ENCODE assay signal across 20 cellular contexts in the genomic region with DNA sequence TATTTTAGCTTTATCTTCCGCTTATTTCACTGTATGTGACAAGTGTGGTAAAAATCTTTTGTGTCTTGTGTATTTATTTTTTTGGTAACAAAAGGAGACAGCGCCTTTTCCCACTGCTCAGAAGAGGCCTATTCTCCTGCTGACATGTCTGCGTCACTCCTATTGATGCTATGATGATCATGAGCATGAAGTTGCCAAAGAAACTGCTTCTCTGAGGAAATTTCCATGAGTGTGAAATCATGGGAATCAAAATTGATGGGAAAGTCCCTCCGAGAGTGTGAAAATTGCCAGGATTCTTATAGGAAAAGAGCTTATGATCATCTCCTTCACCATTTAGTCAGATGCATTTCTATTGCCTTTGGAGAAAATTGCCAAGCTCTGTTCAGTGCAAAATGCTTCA. TPM values are rescaled to one million over a fixed set of nuclear protein-coding genes. Genes with fewer than 3 reads are reported as not detected.
DNase-seq lines count a peak whose midpoint lies in the region; ATAC-seq and TF ChIP-seq lines count a peak whose summit lies in the region.
"Had no signal": no experiment of that assay in that cellular context is flagged by ENCODE, and none has a peak within 500 bp of the region (broad histone marks: within the 10 kb centered on the region; RNA-seq: fewer than 3 reads in every experiment).

No MANE protein-coding gene starts in this region.

- peaks cover 61% of the 10 kb centered on the region for H3K4me1 Mint-ChIP-seq in endothelial cell (ENCODE audit: unreplicated experiment)
- H3K4me1 Mint-ChIP-seq in neural progenitor cell = peaks cover 73% of the 10 kb centered on the region

- DNase-seq in endothelial cell (ENCODE audit: low spot score) = no peak
- no peak for DNase-seq in neural progenitor cell (ENCODE audit: low spot score)
- DNase-seq in SKM-1 treated with dmso at 0.1 percent for 144 hours (lab: John Stamatoyannopoulos, UW; ENCODE audit: unreplicated experiment) = no peak
- DNase-seq in H4 (ENCODE audit: low spot score) = no peak
- DNase-seq: CD4-positive, CD25-positive, alpha-beta regulatory T cell; COR-L47; DMS79; H7; IMR-90; NCI-H1105 treated with DMSO at 0.1 percent for 48 hours; NCI-H2081; NCI-H2171; NCI-H524 treated with DMSO at 0.1 percent for 48 hours had no signal

- TF ChIP-seq CTCF in Loucy (conservative IDR thresholded peaks at IDR 0.05; ENCODE audit: low read length) (no peak), endothelial cell (IDR thresholded peaks at IDR 0.05; ENCODE audit: unreplicated experiment) (no peak), neural progenitor cell (IDR thresholded peaks at IDR 0.05) (no peak)

- H3K27me3 ChIP-seq in Loucy (ENCODE audit: insufficient read depth, low read length, poor library complexity, severe bottlenecking) (no peaks in the 10 kb centered on the region), neural progenitor cell (peaks cover 11% of the 10 kb centered on the region)
- H3K27me3 ChIP-seq: SJSA1 had no signal

- no peaks in the 10 kb centered on the region for H3F3A ChIP-seq in Loucy (ENCODE audit: low read depth)
- H3F3A ChIP-seq in neural progenitor cell (ENCODE audit: low read depth) = peaks cover 28% of the 10 kb centered on the region

- peaks cover 48% of the 10 kb centered on the region for H3K4me1 ChIP-seq in Loucy (ENCODE audit: insufficient read depth, low read length, poor library complexity, severe bottlenecking)
- peaks cover 30% of the 10 kb centered on the region for H3K4me1 ChIP-seq in neural progenitor cell

- H3K36me3 ChIP-seq in Loucy (ENCODE audit: insufficient read depth, low read length) (no peaks in the 10 kb centered on the region), neural progenitor cell (no peaks in the 10 kb centered on the region)
- H3K36me3 ChIP-seq: SJSA1 had no signal

- no peaks in the 10 kb centered on the region for H3K79me2 ChIP-seq in Loucy (ENCODE audit: insufficient read depth, low read length)
- no peaks in the 10 kb centered on the region for H3K79me2 ChIP-seq in neural progenitor cell (ENCODE audit: low read depth)

- H3K4me3 Mint-ChIP-seq in endothelial cell (ENCODE audit: unreplicated experiment) = no peak overlapping the region
- no peak overlapping the region for H3K4me3 Mint-ChIP-seq in neural progenitor cell
- H3K4me3 Mint-ChIP-seq: B cell; CD4-positive, CD25-positive, alpha-beta regulatory T cell had no signal

- H3K4me3 ChIP-seq in Loucy (ENCODE audit: low read length, poor library complexity, severe bottlenecking) (no peak overlapping the region), neural progenitor cell (no peak overlapping the region)
- H3K4me3 ChIP-seq: A549, SJSA1 had no signal

- H3K27ac ChIP-seq in neural progenitor cell (no peak overlapping the region), temporal lobe (ENCODE audit: low read depth, low read length) (peak overlapping the region; percentile 28)
- H3K27ac ChIP-seq: A549, KMS-11, SJSA1 had no signal

- H3K4me2 ChIP-seq in Loucy (ENCODE audit: low read depth, low read length, poor library complexity, severe bottlenecking) = peak overlapping the region; percentile 57
- H3K4me2 ChIP-seq in neural progenitor cell = no peak overlapping the region
- H3K4me2 ChIP-seq: A549, KMS-11 had no signal

- peak overlapping the region; percentile 5 for H3K27ac Mint-ChIP-seq in endothelial cell (ENCODE audit: unreplicated experiment)
- peak overlapping the region; percentile 13 for H3K27ac Mint-ChIP-seq in neural progenitor cell
- H3K27ac Mint-ChIP-seq: B cell had no signal

- H3K9me2 ChIP-seq in Loucy (replicated peaks; ENCODE audit: low read depth, low read length) = no peaks in the 10 kb centered on the region

- no peak overlapping the region for H2AFZ ChIP-seq in Loucy (ENCODE audit: low read length)
- no peak overlapping the region for H2AFZ ChIP-seq in neural progenitor cell (replicated peaks)

- H3K36me3 Mint-ChIP-seq in endothelial cell (ENCODE audit: low read depth, unreplicated experiment) (no peaks in the 10 kb centered on the region), neural progenitor cell (no peaks in the 10 kb centered on the region)
- H3K36me3 Mint-ChIP-seq: CD4-positive, CD25-positive, alpha-beta regulatory T cell had no signal

- no peaks in the 10 kb centered on the region for H3K9me3 ChIP-seq in Loucy (ENCODE audit: insufficient read depth, low read depth, low read length)
- no peaks in the 10 kb centered on the region for H3K9me3 ChIP-seq in neural progenitor cell (ENCODE audit: low read depth)
- H3K9me3 ChIP-seq: A549, SJSA1 had no signal

- H3K9ac ChIP-seq in Loucy (ENCODE audit: low read depth, low read length, poor library complexity, severe bottlenecking) (no peak overlapping the region), neural progenitor cell (no peak overlapping the region)
- H3K9ac ChIP-seq: KMS-11 had no signal

- H3K9me3 Mint-ChIP-seq in endothelial cell (ENCODE audit: unreplicated experiment) (no peaks in the 10 kb centered on the region), neural progenitor cell (no peaks in the 10 kb centered on the region)
- H3K9me3 Mint-ChIP-seq: CD4-positive, CD25-positive, alpha-beta regulatory T cell had no signal

- no peak for ATAC-seq in HG02885 (IDR thresholded peaks at IDR 0.05; ENCODE audit: poor library complexity, unreplicated experiment)
- ATAC-seq: A549 had no signal

- H3K27me3 Mint-ChIP-seq in endothelial cell (ENCODE audit: unreplicated experiment) (peaks cover 5% of the 10 kb centered on the region), neural progenitor cell (ENCODE audit: insufficient read depth, low read depth) (peaks cover 7% of the 10 kb centered on the region)
- H3K27me3 Mint-ChIP-seq: B cell had no signal

- no peaks in the 10 kb centered on the region for H4K20me1 ChIP-seq in Loucy (ENCODE audit: insufficient read depth, low read length, poor library complexity, severe bottlenecking)
- no peaks in the 10 kb centered on the region for H4K20me1 ChIP-seq in neural progenitor cell (ENCODE audit: low read depth)

RNA-seq across cellular contexts. Expression of a gene that starts 36.5 kb away (rescaled TPM):
- total RNA-seq in endothelial cell (ENCODE audit: unreplicated experiment) = 82.9 TPM
- total RNA-seq in neural progenitor cell (ENCODE audit: low replicate concordance) = 175 and 227 TPM in 2 replicates
- 47.7 TPM for total RNA-seq in temporal lobe
- total RNA-seq in H4 (2014; rRNA removed; shearing (Covaris generic)) = 94.4 and 100 TPM in 2 replicates
